16 cellular contexts compared by ENCODE assay signal in genomic region chr20:53931597-53931996, GRCh38.
DNase-seq lines count a peak whose midpoint lies in the region; ATAC-seq and TF ChIP-seq lines count a peak whose summit lies in the region.
"Had no signal": no experiment of that assay in that cellular context is flagged by ENCODE, and none has a peak within 500 bp of the region (broad histone marks: within the 10 kb centered on the region; RNA-seq: fewer than 3 reads in every experiment).

No MANE protein-coding gene starts in this region.

- no TSS peak for BruUV-seq in Panc1 (replicated peaks; lab: Mats Ljungman, UMichigan)

- in situ Hi-C loops in Panc1 (cut with HindIII; ENCODE audit: low pct_unique_long_range_greater_than_20kb, low sequenced_read_pairs) = no loop called here

- TF ChIP-seq CTCF in DOHH2 (IDR thresholded peaks at IDR 0.05; ENCODE audit: low read depth, low read length, poor library complexity, severe bottlenecking) = no peak
- TF ChIP-seq CTCF in KMS-11 (conservative IDR thresholded peaks at IDR 0.05; ENCODE audit: low read depth, low read length) = no peak
- no peak for TF ChIP-seq CTCF in Panc1 (IDR thresholded peaks at IDR 0.05)
- TF ChIP-seq CTCF in foreskin keratinocyte (conservative IDR thresholded peaks at IDR 0.05) = no peak
- TF ChIP-seq CTCF in type B pancreatic cell (conservative IDR thresholded peaks at IDR 0.05) = no peak

- H3K27me3 ChIP-seq in DOHH2 (ENCODE audit: control insufficient read depth, low read length) (no peaks in the 10 kb centered on the region), KMS-11 (ENCODE audit: insufficient read depth, low read depth) (no peaks in the 10 kb centered on the region), Panc1 (ENCODE audit: control insufficient read depth, insufficient read depth, low read length) (no peaks in the 10 kb centered on the region), foreskin keratinocyte (no peaks in the 10 kb centered on the region)
- H3K27me3 ChIP-seq: SJCRH30 had no signal

- no peaks in the 10 kb centered on the region for H3K36me3 Mint-ChIP-seq in type B pancreatic cell

- peak overlapping the region; percentile 91 for H3K4me2 ChIP-seq in DOHH2 (ENCODE audit: low read length)
- H3K4me2 ChIP-seq in KMS-11 = peak overlapping the region; percentile 78
- H3K4me2 ChIP-seq: GM23338 had no signal

- peaks cover 16% of the 10 kb centered on the region for H3K4me1 Mint-ChIP-seq in type B pancreatic cell (ENCODE audit: unreplicated experiment)

- H4K20me1 ChIP-seq in DOHH2 (ENCODE audit: control insufficient read depth, insufficient read depth, low read depth, low read length) (no peaks in the 10 kb centered on the region), KMS-11 (ENCODE audit: insufficient read depth) (no peaks in the 10 kb centered on the region)

- no peaks in the 10 kb centered on the region for H3K36me3 ChIP-seq in DOHH2 (ENCODE audit: control insufficient read depth, low read length)
- H3K36me3 ChIP-seq in KMS-11 (ENCODE audit: insufficient read depth) = no peaks in the 10 kb centered on the region
- H3K36me3 ChIP-seq in Panc1 (ENCODE audit: control insufficient read depth, insufficient read depth, low read length) = no peaks in the 10 kb centered on the region
- H3K36me3 ChIP-seq: SJCRH30 had no signal

- no peak overlapping the region for H3K4me3 Mint-ChIP-seq in type B pancreatic cell
- H3K4me3 Mint-ChIP-seq: GM23338, T-helper 17 cell had no signal

- no peak overlapping the region for H2AFZ ChIP-seq in KMS-11 (ENCODE audit: low read depth)
- H2AFZ ChIP-seq: GM23338 had no signal

- peak overlapping the region; percentile 48 for H3K4me3 ChIP-seq in DOHH2 (ENCODE audit: low read length)
- no peak overlapping the region for H3K4me3 ChIP-seq in KMS-11 (IDR thresholded peaks at IDR 0.05; ENCODE audit: insufficient read depth, low read depth, low read length)
- H3K4me3 ChIP-seq in Panc1 (ENCODE audit: low read depth in 2 of 2, low read length in 2 of 2) = no peak overlapping the region
- H3K4me3 ChIP-seq: GM23338, SJCRH30 had no signal

- CTCF ChIA-PET in Panc1 (lab: Charles Lee) = no interaction called here

- H3K9me3 ChIP-seq in DOHH2 (ENCODE audit: control insufficient read depth, insufficient read depth, low read length) = no peaks in the 10 kb centered on the region
- no peaks in the 10 kb centered on the region for H3K9me3 ChIP-seq in Panc1 (ENCODE audit: control insufficient read depth, insufficient read depth, low read depth, low read length)
- H3K9me3 ChIP-seq: SJCRH30 had no signal

- no peak for DNase-seq in Panc1 (ENCODE audit: low read depth, low spot score)
- no peak for DNase-seq in foreskin keratinocyte
- no peak for DNase-seq in inferior parietal cortex (ENCODE audit: extremely low spot score)
- no peak for DNase-seq in NCI-H2081 (lab: John Stamatoyannopoulos, UW)
- no peak for DNase-seq in NCI-H1092 treated with DMSO at 0.1 percent for 48 hours (lab: John Stamatoyannopoulos, UW)
- no peak for DNase-seq in type B pancreatic cell (ENCODE audit: extremely low spot score, unreplicated experiment)
- DNase-seq: DMS79 treated with DMSO at 0.1 percent for 48 hours, Kasumi-1, NCI-H1105, NCI-H1694, SJCRH30, T-helper 17 cell had no signal

- H3K27me3 Mint-ChIP-seq in type B pancreatic cell = no peaks in the 10 kb centered on the region
- H3K27me3 Mint-ChIP-seq: T-helper 17 cell had no signal

- no peaks in the 10 kb centered on the region for H3K9me2 ChIP-seq in DOHH2 (replicated peaks; ENCODE audit: control insufficient read depth, low read length)

- no peaks in the 10 kb centered on the region for H3K79me2 ChIP-seq in DOHH2 (ENCODE audit: control insufficient read depth, low read length)
- H3K79me2 ChIP-seq in KMS-11 (ENCODE audit: insufficient read depth, low read depth) = no peaks in the 10 kb centered on the region

- H3F3A ChIP-seq in DOHH2 (ENCODE audit: control insufficient read depth, insufficient read depth) = peaks cover 54% of the 10 kb centered on the region

- peak overlapping the region; percentile 99 for H3K27ac ChIP-seq in DOHH2 (ENCODE audit: low read depth, low read length)
- no peak overlapping the region for H3K27ac ChIP-seq in KMS-11
- peak overlapping the region; percentile 89; the same call in 1 of the 2 replicates for H3K27ac ChIP-seq in Panc1 (ENCODE audit: low read length)
- H3K27ac ChIP-seq in foreskin keratinocyte = peak overlapping the region; percentile 37
- H3K27ac ChIP-seq: C4-2B, SJCRH30 had no signal

- H3K9me3 Mint-ChIP-seq in type B pancreatic cell = no peaks in the 10 kb centered on the region
- H3K9me3 Mint-ChIP-seq: GM23338 had no signal

- ATAC-seq in Panc1 (no peak), foreskin keratinocyte (no peak)
- ATAC-seq: GM23338, T-helper 17 cell had no signal

- H3K4me1 ChIP-seq in DOHH2 (ENCODE audit: control insufficient read depth, low read length) = peaks cover 94% of the 10 kb centered on the region
- H3K4me1 ChIP-seq in KMS-11 (ENCODE audit: low read depth, poor library complexity, severe bottlenecking) = peaks cover 74% of the 10 kb centered on the region
- H3K4me1 ChIP-seq in Panc1 (ENCODE audit: control insufficient read depth, insufficient read depth, low read length) = peaks cover 50% of the 10 kb centered on the region
- H3K4me1 ChIP-seq in foreskin keratinocyte = peaks cover 28% of the 10 kb centered on the region

- POLR2A ChIA-PET in Panc1 (lab: Charles Lee) = no interaction called here

- intact Hi-C loops in Panc1 (cut with micrococcal nuclease; ENCODE audit: unreplicated experiment) = no loop called here

- H3K9ac ChIP-seq in KMS-11 = no peak overlapping the region

- no peak overlapping the region for H3K27ac Mint-ChIP-seq in type B pancreatic cell
- H3K27ac Mint-ChIP-seq: GM23338, T-helper 17 cell had no signal
